15 cellular contexts compared by ENCODE assay signal in the genomic region with DNA sequence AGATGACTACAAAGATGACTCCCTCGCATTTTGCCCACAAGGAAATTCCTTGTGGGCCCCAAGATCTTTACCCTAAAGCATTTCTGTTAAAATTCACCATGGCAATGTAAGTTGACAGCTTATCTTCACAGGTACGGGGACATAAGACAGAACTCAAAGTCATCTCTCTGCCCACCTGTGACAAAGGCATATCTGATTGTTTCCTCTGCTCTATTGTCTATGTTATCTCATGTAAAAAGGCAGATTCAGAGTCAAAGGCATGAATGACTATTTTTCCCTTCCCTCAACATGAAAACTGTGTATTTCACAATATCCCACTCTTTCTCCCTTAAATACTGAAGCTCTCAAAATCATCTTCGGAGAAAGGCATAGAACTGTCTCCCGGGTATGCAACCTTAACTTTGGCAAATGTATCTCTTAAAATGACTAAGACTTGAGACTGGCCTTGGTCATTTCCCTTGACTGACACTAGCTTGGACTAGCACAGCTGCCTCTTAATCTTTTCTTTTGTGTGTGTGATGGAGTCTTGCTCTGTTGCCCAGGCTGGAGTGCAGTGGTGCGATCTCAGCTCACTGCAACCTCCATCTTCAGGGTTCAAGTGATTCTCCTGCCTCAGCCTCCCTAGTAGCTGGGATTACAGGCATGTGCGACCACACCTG.
A peak's percentile ranks its signal among the peaks of the same experiment; 100 is the strongest.
DNase-seq lines count a peak whose midpoint lies in the region; ATAC-seq and TF ChIP-seq lines count a peak whose summit lies in the region.
"Had no signal": no experiment of that assay in that cellular context is flagged by ENCODE, and none has a peak within 500 bp of the region (broad histone marks: within the 10 kb centered on the region; RNA-seq: fewer than 3 reads in every experiment).

No MANE protein-coding gene starts in this region.

- peaks cover 87% of the 10 kb centered on the region for H3K4me1 ChIP-seq in psoas muscle

- WGBS in psoas muscle, 3 donors: 93 to 95% (median 93%) methylated on average over 6 of the region's 6 CpGs

- no peak overlapping the region for H3K4me3 ChIP-seq in fibroblast of mammary gland (ENCODE audit: control insufficient read depth, low read depth, low read length)
- no peak overlapping the region for H3K4me3 ChIP-seq in psoas muscle
- H3K4me3 ChIP-seq: SJCRH30, uterus had no signal

- peak overlapping the region; percentile 90 for H3K27ac Mint-ChIP-seq in T-helper 17 cell
- H3K27ac Mint-ChIP-seq: activated CD8-positive, alpha-beta T cell treated with anti-CD3 and anti-CD28 coated beads for 36 hours had no signal

- no peak overlapping the region for H3K4me3 Mint-ChIP-seq in T-helper 17 cell
- H3K4me3 Mint-ChIP-seq: activated CD8-positive, alpha-beta T cell treated with anti-CD3 and anti-CD28 coated beads for 36 hours had no signal

- no peaks in the 10 kb centered on the region for H3K27me3 Mint-ChIP-seq in T-helper 17 cell
- H3K27me3 Mint-ChIP-seq: activated CD8-positive, alpha-beta T cell treated with anti-CD3 and anti-CD28 coated beads for 36 hours had no signal

- no peak for ATAC-seq in T-helper 17 cell
- ATAC-seq in psoas muscle: peak in 2 of 4 donors; percentile 51 to 55
- ATAC-seq in GM18858 (IDR thresholded peaks at IDR 0.05; ENCODE audit: unreplicated experiment): no peak
- ATAC-seq in GM19455 (IDR thresholded peaks at IDR 0.05; ENCODE audit: unreplicated experiment): no peak
- ATAC-seq: activated CD8-positive, alpha-beta T cell treated with anti-CD3 and anti-CD28 coated beads for 36 hours had no signal

- DNase-seq in T-helper 17 cell (no peak), fibroblast of mammary gland (ENCODE audit: low read depth) (peak; percentile 30), psoas muscle (no peak), NCI-H510A (lab: John Stamatoyannopoulos, UW) (no peak), HPDE6-E6E7 (ENCODE audit: extremely low spot score) (no peak)
- DNase-seq: activated CD8-positive, alpha-beta T cell treated with anti-CD3 and anti-CD28 coated beads for 36 hours; activated effector memory CD4-positive, alpha-beta T cell treated with Interleukin-2 at 50 U/mL for 16 hours; NCI-H1092; stimulated activated CD4-positive, alpha-beta T cell treated with anti-CD3 and anti-CD28 coated beads, Interleukin-1b, Interleukin-23, amount 100 ng/mL, for 48 hours had no signal

- H3K9me3 ChIP-seq in T-helper 17 cell (ENCODE audit: control insufficient read depth, low read length, poor library complexity, severe bottlenecking) (no peaks in the 10 kb centered on the region), psoas muscle (no peaks in the 10 kb centered on the region)
- H3K9me3 ChIP-seq: SJCRH30, uterus had no signal

- H3K27ac ChIP-seq in 22Rv1 (peak overlapping the region; percentile 50; the same call in 1 of the 2 replicates), psoas muscle (peak overlapping the region; percentile 76)
- H3K27ac ChIP-seq: foreskin keratinocyte, SJCRH30 had no signal

- TF ChIP-seq CTCF in 22Rv1 (IDR thresholded peaks at IDR 0.05): no peak
- no peak for TF ChIP-seq CTCF in fibroblast of mammary gland (conservative IDR thresholded peaks at IDR 0.05; ENCODE audit: control insufficient read depth, insufficient read depth, low read depth, low read length)
- no peak for TF ChIP-seq CTCF in psoas muscle (IDR thresholded peaks at IDR 0.05)

- H3K4me1 Mint-ChIP-seq in T-helper 17 cell: peaks cover 32% of the 10 kb centered on the region

- no peaks in the 10 kb centered on the region for H3K36me3 Mint-ChIP-seq in T-helper 17 cell (ENCODE audit: low read depth)

- no peaks in the 10 kb centered on the region for H3K27me3 ChIP-seq in psoas muscle (ENCODE audit: insufficient read depth in 3 of 3, low read length in 2 of 3)
- H3K27me3 ChIP-seq: foreskin keratinocyte, SJCRH30, uterus had no signal

- H3K36me3 ChIP-seq in psoas muscle (ENCODE audit: insufficient read depth in 1 of 2, low read depth in 1 of 2): no peaks in the 10 kb centered on the region
- H3K36me3 ChIP-seq: SJCRH30, uterus had no signal

- intact Hi-C loops in psoas muscle (cut with DNase I): no loop called here
